ENCODE assay signal across 1 cellular context in the genomic region with DNA sequence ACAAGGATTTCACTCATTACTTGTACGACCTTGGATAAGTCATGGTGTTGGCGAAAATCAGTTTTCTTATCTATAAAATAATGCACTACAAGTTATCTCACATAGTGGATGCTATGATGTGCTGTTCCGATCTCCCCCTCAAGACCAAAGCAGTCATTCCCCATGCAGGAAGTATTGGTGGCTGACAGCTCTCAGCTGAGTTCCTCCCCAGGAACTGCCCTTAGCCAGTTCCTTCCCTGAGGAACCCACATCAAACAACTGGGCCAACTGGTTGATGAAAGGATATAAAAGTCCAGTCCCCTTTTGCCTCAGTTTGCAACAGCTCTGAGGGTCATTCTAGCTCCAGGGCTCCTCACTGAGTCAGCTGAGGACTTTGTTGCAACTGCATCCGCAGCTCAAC.
TF ChIP-seq lines count a peak whose summit lies in the region.

No MANE protein-coding gene starts in this region.

TF ChIP-seq in GM12878, 131 proteins besides CTCF, POLR2A, EP300 and RAD21:
- TF ChIP-seq RUNX3 (IDR thresholded peaks at IDR 0.05; ENCODE audit: low read length), result peak; percentile 23; the same call in 1 of the 2 replicates
- TF ChIP-seq NR2C2 (IDR thresholded peaks at IDR 0.05; ENCODE audit: borderline replicate concordance, control insufficient read depth, insufficient read length, low read depth), result no peak
TF ChIP-seq in GM12878: peak in this region for 1.
